Comparison of ENCODE assay signal across 1 cellular context in the genomic region with DNA sequence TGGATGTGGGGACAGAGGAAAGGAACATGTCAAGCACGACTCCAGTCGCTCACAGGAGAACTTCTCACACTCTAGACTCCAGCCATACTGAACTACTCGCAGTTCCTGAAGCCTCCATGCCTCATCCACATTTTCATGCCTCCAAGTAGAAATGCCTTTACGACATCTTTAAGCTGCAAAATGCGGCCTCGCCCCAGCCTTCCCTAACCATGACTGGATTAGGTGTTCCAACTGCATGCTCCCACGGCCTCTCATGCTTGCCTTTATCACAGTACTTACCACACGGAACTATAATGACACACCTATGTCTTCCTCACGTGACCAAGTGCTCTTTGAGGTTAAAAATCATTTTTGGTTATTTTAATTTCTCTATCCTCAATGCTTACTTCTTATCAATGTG.
TF ChIP-seq lines count a peak whose summit lies in the region.

No MANE protein-coding gene starts in this region.

TF ChIP-seq in A549, 52 proteins besides CTCF, POLR2A, EP300 and RAD21 (continued from another document):
- TF ChIP-seq, protein P1, sequence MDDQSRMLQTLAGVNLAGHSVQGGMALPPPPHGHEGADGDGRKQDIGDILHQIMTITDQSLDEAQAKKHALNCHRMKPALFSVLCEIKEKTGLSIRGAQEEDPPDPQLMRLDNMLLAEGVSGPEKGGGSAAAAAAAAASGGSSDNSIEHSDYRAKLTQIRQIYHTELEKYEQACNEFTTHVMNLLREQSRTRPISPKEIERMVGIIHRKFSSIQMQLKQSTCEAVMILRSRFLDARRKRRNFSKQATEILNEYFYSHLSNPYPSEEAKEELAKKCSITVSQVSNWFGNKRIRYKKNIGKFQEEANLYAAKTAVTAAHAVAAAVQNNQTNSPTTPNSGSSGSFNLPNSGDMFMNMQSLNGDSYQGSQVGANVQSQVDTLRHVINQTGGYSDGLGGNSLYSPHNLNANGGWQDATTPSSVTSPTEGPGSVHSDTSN (IDR thresholded peaks at IDR 0.05) = no peak
